Comparison of ENCODE assay signal across 8 cellular contexts in genomic region chr5:55994502-55994997, GRCh38. TPM values are rescaled to one million over a fixed set of nuclear protein-coding genes. Genes with fewer than 3 reads are reported as not detected.
A peak's percentile ranks its signal among the peaks of the same experiment; 100 is the strongest.
DNase-seq lines count a peak whose midpoint lies in the region; ATAC-seq and TF ChIP-seq lines count a peak whose summit lies in the region.

IL6ST (minus strand) TSS chr5:55994963; CDS start chr5:55976278, 18,685 bp downstream.

- H3K4me3 ChIP-seq in Caco-2 (ENCODE audit: low read depth, low read length) (peak within 1 kb of the TSS; percentile 97), thoracic aorta (peak within 1 kb of the TSS; percentile 87)
- peak within 1 kb of the TSS; percentile 79 for H3K4me3 ChIP-seq in effector memory CD4-positive, alpha-beta T cell (ENCODE audit: insufficient read depth, low read depth, low read length, poor library complexity, severe bottlenecking)

- H3K4me1 Mint-ChIP-seq in Caco-2 (ENCODE audit: low read depth, unreplicated experiment) (peaks cover 50% of the 10 kb centered on the region), memory B cell (peaks cover 17% of the 10 kb centered on the region)
- H3K4me1 Mint-ChIP-seq in T-helper 2 cell treated with Interferon-gamma antibody and Interleukin-4, amounts not matched to agents 5 μg/mL and 100 μg/mL, for 36 hours (ENCODE audit: low read depth), result peaks cover 51% of the 10 kb centered on the region

- peaks cover 57% of the 10 kb centered on the region for H3K4me1 ChIP-seq in Caco-2
- peaks cover 13% of the 10 kb centered on the region for H3K4me1 ChIP-seq in effector memory CD4-positive, alpha-beta T cell (ENCODE audit: control insufficient read depth, insufficient read depth, low read length, poor library complexity, severe bottlenecking)
- H3K4me1 ChIP-seq in thoracic aorta (ENCODE audit: control insufficient read depth in 1 of 2, low read depth in 2 of 2), result peaks cover 24 to 28% of the 10 kb centered on the region in 2 donors

- CTCF ChIA-PET in Caco-2 (lab: Charles Lee), result interaction anchor here (0.6 kb wide), 1 partner anchor 17 kb away, joined by 5 read pairs; no protein-coding TSS in a partner anchor

- H3K9me3 Mint-ChIP-seq in Caco-2 (ENCODE audit: unreplicated experiment) (peaks cover 6% of the 10 kb centered on the region), memory B cell (peaks cover 3% of the 10 kb centered on the region)
- H3K9me3 Mint-ChIP-seq in T-helper 2 cell treated with Interferon-gamma antibody and Interleukin-4, amounts not matched to agents 5 μg/mL and 100 μg/mL, for 36 hours, result peaks cover 4% of the 10 kb centered on the region

- H3K4me3 Mint-ChIP-seq in Caco-2 (ENCODE audit: unreplicated experiment) (peak within 1 kb of the TSS; percentile 86), memory B cell (peak within 1 kb of the TSS; percentile 98)
- H3K4me3 Mint-ChIP-seq in T-helper 2 cell treated with Interferon-gamma antibody and Interleukin-4, amounts not matched to agents 5 μg/mL and 100 μg/mL, for 36 hours, result peak within 1 kb of the TSS; percentile 99

- peak in 1 of 2 experiments; percentile 81 for DNase-seq in Caco-2
- no peak for DNase-seq in T-helper 2 cell treated with Interferon-gamma antibody and Interleukin-4, amounts not matched to agents 5 μg/mL and 100 μg/mL, for 36 hours (ENCODE audit: low spot score)
- peak in 2 of 3 donors; percentile 19 to 47 for DNase-seq in effector memory CD4-positive, alpha-beta T cell
- DNase-seq in memory B cell (ENCODE audit: low spot score in 2 of 2), result no peak
- no peak for DNase-seq in thoracic aorta (ENCODE audit: low spot score)
- no peak for DNase-seq in GOT3 (lab: John Stamatoyannopoulos, UW)

- H3K36me3 ChIP-seq in Caco-2 (ENCODE audit: control insufficient read depth, insufficient read depth, low read length) (no peaks in the 10 kb centered on the region), thoracic aorta (no peaks in the 10 kb centered on the region)
- H3K36me3 ChIP-seq in effector memory CD4-positive, alpha-beta T cell (ENCODE audit: control insufficient read depth, insufficient read depth, low read length), result no peaks in the 10 kb centered on the region

- BruUV-seq in Caco-2 (replicated peaks; lab: Mats Ljungman, UMichigan), result no TSS peak

- H3K9me3 ChIP-seq in Caco-2 (no peaks in the 10 kb centered on the region), thoracic aorta (no peaks in the 10 kb centered on the region)
- no peaks in the 10 kb centered on the region for H3K9me3 ChIP-seq in effector memory CD4-positive, alpha-beta T cell (ENCODE audit: control insufficient read depth, low read length)

- H3K27me3 Mint-ChIP-seq in Caco-2 (ENCODE audit: insufficient read depth, unreplicated experiment), result no peaks in the 10 kb centered on the region
- H3K27me3 Mint-ChIP-seq in T-helper 2 cell treated with Interferon-gamma antibody and Interleukin-4, amounts not matched to agents 5 μg/mL and 100 μg/mL, for 36 hours (ENCODE audit: low read depth), result no peaks in the 10 kb centered on the region
- H3K27me3 Mint-ChIP-seq in memory B cell, result peaks cover 5% of the 10 kb centered on the region

- intact Hi-C loops in Caco-2 (cut with micrococcal nuclease; ENCODE audit: unreplicated experiment), result loop anchor here (2.0 to 5.0 kb wide), 2 partner anchors 78 to 150 kb away; no protein-coding TSS in a partner anchor

- no peak for TF ChIP-seq CTCF in Caco-2 (IDR thresholded peaks at IDR 0.05; ENCODE audit: insufficient read depth in 1 of 2, low read depth in 1 of 2, low read length in 1 of 2, severe bottlenecking in 1 of 2, unreplicated experiment in 1 of 2)
- TF ChIP-seq CTCF in thoracic aorta (IDR thresholded peaks at IDR 0.05), result no peak

- H3K36me3 Mint-ChIP-seq in Caco-2 (ENCODE audit: insufficient read depth, unreplicated experiment), result peaks cover 45% of the 10 kb centered on the region
- peaks cover 29% of the 10 kb centered on the region for H3K36me3 Mint-ChIP-seq in T-helper 2 cell treated with Interferon-gamma antibody and Interleukin-4, amounts not matched to agents 5 μg/mL and 100 μg/mL, for 36 hours (ENCODE audit: low read depth)
- peaks cover 3% of the 10 kb centered on the region for H3K36me3 Mint-ChIP-seq in memory B cell

- H3K27ac Mint-ChIP-seq in Caco-2 (ENCODE audit: unreplicated experiment) (peak within 1 kb of the TSS; percentile 85), memory B cell (peak within 1 kb of the TSS; percentile 91)
- peak within 1 kb of the TSS; percentile 99 for H3K27ac Mint-ChIP-seq in T-helper 2 cell treated with Interferon-gamma antibody and Interleukin-4, amounts not matched to agents 5 μg/mL and 100 μg/mL, for 36 hours

- H3K27ac ChIP-seq in effector memory CD4-positive, alpha-beta T cell (ENCODE audit: insufficient read depth, low read length, poor library complexity, severe bottlenecking), result peak within 1 kb of the TSS; percentile 95
- peak within 1 kb of the TSS; percentile 99 for H3K27ac ChIP-seq in thoracic aorta

- ATAC-seq in GM19351 (IDR thresholded peaks at IDR 0.05; ENCODE audit: unreplicated experiment) (peak; percentile 34), HG03439 (IDR thresholded peaks at IDR 0.05; ENCODE audit: unreplicated experiment) (peak; percentile 40), memory B cell (ENCODE audit: low read depth) (peak; percentile 5), thoracic aorta (ENCODE audit: insufficient number of reproducible peaks, low FRiP score, low read depth) (peak; percentile 56)

- POLR2A ChIA-PET in Caco-2 (lab: Charles Lee), result interaction anchor here (0.6 to 1.7 kb wide), 6 partner anchors 9 to 150 kb away, joined by 3 to 7 read pairs (median 5); no protein-coding TSS in a partner anchor

- H3K27me3 ChIP-seq in Caco-2 (replicated peaks; ENCODE audit: control insufficient read depth, insufficient read depth, low read length), result no peaks in the 10 kb centered on the region
- no peaks in the 10 kb centered on the region for H3K27me3 ChIP-seq in effector memory CD4-positive, alpha-beta T cell (replicated peaks; ENCODE audit: control insufficient read depth, insufficient read depth, low read length, poor library complexity, severe bottlenecking)
- H3K27me3 ChIP-seq in thoracic aorta (replicated peaks; ENCODE audit: insufficient read depth), result no peaks in the 10 kb centered on the region

RNA-seq across cellular contexts. Expression of gene IL6ST, which starts in this region (rescaled TPM):
- total RNA-seq in Caco-2 (2022) (265 and 278 TPM in 2 replicates), thoracic aorta (100 to 1,000 TPM; 236 to 490 TPM)

Comparison
In these comparisons a context has a peak if more than half of its experiments do, and no peak if none do; other contexts are left out.
1. DNase-seq: peak in effector memory CD4-positive, alpha-beta T cell (2 of 3); none in T-helper 2 cell treated with Interferon-gamma antibody and Interleukin-4, amounts not matched to agents 5 μg/mL and 100 μg/mL, for 36 hours (single experiment), memory B cell (0 of 2), thoracic aorta (single experiment) and GOT3 (single experiment).
2. ATAC-seq: peak in every context shown above with its lines; median percentile 56 in thoracic aorta; 40 in HG03439; 34 in GM19351; 5 in memory B cell.
3. Peak in every context shown above with its lines, with median percentiles within 50 percentile points of each other: H3K4me3 ChIP-seq, H3K27ac Mint-ChIP-seq and H3K4me3 Mint-ChIP-seq.